14 cellular contexts compared by ENCODE assay signal in genomic region chr5:172438304-172438652, GRCh38. TPM values are rescaled to one million over a fixed set of nuclear protein-coding genes. Genes with fewer than 3 reads are reported as not detected.
DNase-seq lines count a peak whose midpoint lies in the region; ATAC-seq and TF ChIP-seq lines count a peak whose summit lies in the region.
"Had no signal": no experiment of that assay in that cellular context is flagged by ENCODE, and none has a peak within 500 bp of the region (broad histone marks: within the 10 kb centered on the region; RNA-seq: fewer than 3 reads in every experiment).

No MANE protein-coding gene starts in this region.

- DNase-seq in heart left ventricle (no peak), Right ventricle myocardium superior (no peak), neural progenitor cell (ENCODE audit: low spot score) (no peak), vagina (ENCODE audit: extremely low spot score in 2 of 2) (no peak), OCI-M1 (lab: John Stamatoyannopoulos, UW) (no peak)
- DNase-seq in effector memory CD8-positive, alpha-beta T cell, result no peak
- no peak for DNase-seq in stimulated activated CD4-positive, alpha-beta T cell treated with anti-CD3 and anti-CD28 coated beads, Interleukin-1b, Interleukin-23, amount 100 ng/mL, for 48 hours
- DNase-seq: ACHN; effector CD8-positive, alpha-beta T cell; retina had no signal

- no peaks in the 10 kb centered on the region for H3F3A ChIP-seq in neural progenitor cell (ENCODE audit: low read depth)

- H3K36me3 ChIP-seq in heart left ventricle, result no peaks in the 10 kb centered on the region
- no peaks in the 10 kb centered on the region for H3K36me3 ChIP-seq in neural progenitor cell
- no peaks in the 10 kb centered on the region for H3K36me3 ChIP-seq in vagina

- H3K27me3 Mint-ChIP-seq in dendritic cell treated with granulocyte-macrophage colony-stimulating factor and Interleukin-4, amounts not matched to agents 40 ng/mL and 50 ng/mL, for 4 days, result peaks cover 46% of the 10 kb centered on the region
- H3K27me3 Mint-ChIP-seq in neural progenitor cell (ENCODE audit: insufficient read depth, low read depth), result peaks cover 5% of the 10 kb centered on the region
- peaks cover 6 to 28% of the 10 kb centered on the region in 2 donors for H3K27me3 Mint-ChIP-seq in effector memory CD8-positive, alpha-beta T cell
- H3K27me3 Mint-ChIP-seq: activated naive CD8-positive, alpha-beta T cell had no signal

- H3K27ac ChIP-seq in heart left ventricle (peak overlapping the region in 10 of 12 donors; percentile 0 to 74 (median 64)), neural progenitor cell (no peak overlapping the region), vagina (peak overlapping the region; percentile 81)
- H3K27ac ChIP-seq: VCaP had no signal

- H3K4me1 ChIP-seq in heart left ventricle, result peaks cover 4 to 37% (median 19%) of the 10 kb centered on the region in 12 donors
- peaks cover 7% of the 10 kb centered on the region for H3K4me1 ChIP-seq in neural progenitor cell
- peaks cover 58% of the 10 kb centered on the region for H3K4me1 ChIP-seq in vagina

- no peaks in the 10 kb centered on the region for H3K9me3 Mint-ChIP-seq in dendritic cell treated with granulocyte-macrophage colony-stimulating factor and Interleukin-4, amounts not matched to agents 40 ng/mL and 50 ng/mL, for 4 days
- H3K9me3 Mint-ChIP-seq in neural progenitor cell, result no peaks in the 10 kb centered on the region
- no peaks in the 10 kb centered on the region for H3K9me3 Mint-ChIP-seq in effector memory CD8-positive, alpha-beta T cell

- 47 to 82% (median 66%) methylated on average over 5 of the region's 5 CpGs for WGBS in heart left ventricle, 4 donors

- no peaks in the 10 kb centered on the region for H3K27me3 ChIP-seq in heart left ventricle
- H3K27me3 ChIP-seq in neural progenitor cell, result no peaks in the 10 kb centered on the region
- H3K27me3 ChIP-seq in vagina, result no peaks in the 10 kb centered on the region

- no peak overlapping the region for H3K9ac ChIP-seq in neural progenitor cell

- ATAC-seq in heart left ventricle, result no peak
- no peak for ATAC-seq in Right ventricle myocardium superior (ENCODE audit: poor library complexity)
- ATAC-seq in effector memory CD8-positive, alpha-beta T cell (replicated peaks), result no peak

- no peaks in the 10 kb centered on the region for H3K9me3 ChIP-seq in heart left ventricle
- no peaks in the 10 kb centered on the region for H3K9me3 ChIP-seq in neural progenitor cell (ENCODE audit: low read depth)
- H3K9me3 ChIP-seq in vagina, result no peaks in the 10 kb centered on the region

- H3K79me2 ChIP-seq in neural progenitor cell (ENCODE audit: low read depth), result peaks cover 91% of the 10 kb centered on the region

- H3K4me1 Mint-ChIP-seq in dendritic cell treated with granulocyte-macrophage colony-stimulating factor and Interleukin-4, amounts not matched to agents 40 ng/mL and 50 ng/mL, for 4 days (ENCODE audit: low read depth), result peaks cover 14% of the 10 kb centered on the region
- peaks cover 17% of the 10 kb centered on the region for H3K4me1 Mint-ChIP-seq in neural progenitor cell
- peaks cover 1 to 2% of the 10 kb centered on the region in 2 donors for H3K4me1 Mint-ChIP-seq in effector memory CD8-positive, alpha-beta T cell (ENCODE audit: low read depth in 2 of 2)

- no peak overlapping the region for H2AFZ ChIP-seq in neural progenitor cell (replicated peaks)

- H3K4me2 ChIP-seq in neural progenitor cell, result no peak overlapping the region

- H3K4me3 ChIP-seq in heart left ventricle (no peak overlapping the region), neural progenitor cell (no peak overlapping the region), vagina (no peak overlapping the region)
- H3K4me3 ChIP-seq: lung had no signal

- intact Hi-C loops in heart left ventricle (cut with DNase I) (no loop called here), Right ventricle myocardium superior (cut with DNase I) (no loop called here), vagina (cut with DNase I) (no loop called here)
- intact Hi-C loops in dendritic cell treated with granulocyte-macrophage colony-stimulating factor and Interleukin-4, amounts not matched to agents 40 ng/mL and 50 ng/mL, for 4 days (cut with micrococcal nuclease), result no loop called here

- no peaks in the 10 kb centered on the region for H3K36me3 Mint-ChIP-seq in dendritic cell treated with granulocyte-macrophage colony-stimulating factor and Interleukin-4, amounts not matched to agents 40 ng/mL and 50 ng/mL, for 4 days (ENCODE audit: low read depth)
- peaks cover 5% of the 10 kb centered on the region for H3K36me3 Mint-ChIP-seq in neural progenitor cell
- H3K36me3 Mint-ChIP-seq in effector memory CD8-positive, alpha-beta T cell (ENCODE audit: insufficient read depth), result peaks cover 3% of the 10 kb centered on the region
- H3K36me3 Mint-ChIP-seq: activated naive CD8-positive, alpha-beta T cell had no signal

- H3K27ac Mint-ChIP-seq in dendritic cell treated with granulocyte-macrophage colony-stimulating factor and Interleukin-4, amounts not matched to agents 40 ng/mL and 50 ng/mL, for 4 days, result peak overlapping the region; percentile 46
- peak overlapping the region; percentile 93 for H3K27ac Mint-ChIP-seq in neural progenitor cell
- no peak overlapping the region for H3K27ac Mint-ChIP-seq in effector memory CD8-positive, alpha-beta T cell
- H3K27ac Mint-ChIP-seq: activated naive CD8-positive, alpha-beta T cell had no signal

- TF ChIP-seq CTCF in heart left ventricle (IDR thresholded peaks at IDR 0.05), result no peak
- no peak for TF ChIP-seq CTCF in neural progenitor cell (IDR thresholded peaks at IDR 0.05)
- no peak for TF ChIP-seq CTCF in vagina (IDR thresholded peaks at IDR 0.05)

- TF ChIP-seq POLR2A in heart left ventricle (IDR thresholded peaks at IDR 0.05) (no peak), vagina (IDR thresholded peaks at IDR 0.05) (no peak)

- H3K4me3 Mint-ChIP-seq in dendritic cell treated with granulocyte-macrophage colony-stimulating factor and Interleukin-4, amounts not matched to agents 40 ng/mL and 50 ng/mL, for 4 days, result no peak overlapping the region
- H3K4me3 Mint-ChIP-seq in neural progenitor cell, result no peak overlapping the region
- H3K4me3 Mint-ChIP-seq in effector memory CD8-positive, alpha-beta T cell, result no peak overlapping the region
- H3K4me3 Mint-ChIP-seq: activated naive CD8-positive, alpha-beta T cell had no signal

- peaks cover 99% of the 10 kb centered on the region for H4K20me1 ChIP-seq in neural progenitor cell (ENCODE audit: low read depth)

RNA-seq across cellular contexts. Expression of gene SH3PXD2B, which starts 16.0 kb away (rescaled TPM):
- total RNA-seq in heart left ventricle, result 10 to 100 TPM in 2 of 9 donors, 1 to 10 TPM in 7; 3.3 to 22.7 (median 8.4) TPM
- 1 to 10 TPM; 1.1 to 6.9 TPM for polyA plus RNA-seq in heart left ventricle
- total RNA-seq in Right ventricle myocardium superior, result 5.3 TPM
- 27.3 and 46.3 TPM in 2 replicates for total RNA-seq in neural progenitor cell (ENCODE audit: low replicate concordance)
- 30.9 TPM for total RNA-seq in vagina

Comparison
In these comparisons a context has a peak if more than half of its experiments do, and no peak if none do; other contexts are left out.
1. H3K27ac Mint-ChIP-seq: peak in dendritic cell treated with granulocyte-macrophage colony-stimulating factor and Interleukin-4, amounts not matched to agents 40 ng/mL and 50 ng/mL, for 4 days (single experiment) and neural progenitor cell (single experiment); none in effector memory CD8-positive, alpha-beta T cell (0 of 2).